ENCODE assay signal across 26 cellular contexts in genomic region chr13:113166681-113167080, GRCh38. TPM values are rescaled to one million over a fixed set of nuclear protein-coding genes. Genes with fewer than 3 reads are reported as not detected.
"Had no signal": no experiment of that assay in that cellular context is flagged by ENCODE, and none has a peak within 500 bp of the region (broad histone marks: within the 10 kb centered on the region; RNA-seq: fewer than 3 reads in every experiment).

No MANE protein-coding gene starts in this region.

- H3K27ac ChIP-seq: coronary artery, epithelial cell of prostate, esophagus muscularis mucosa, gastrocnemius medialis, heart right ventricle, left ventricle myocardium inferior, lower lobe of right lung, neutrophil, spleen, uterus had no signal

- ATAC-seq: gastrocnemius medialis; heart right ventricle; lower lobe of right lung; naive thymus-derived CD4-positive, alpha-beta T cell; sciatic nerve had no signal

- H3K4me3 Mint-ChIP-seq: memory B cell; naive thymus-derived CD4-positive, alpha-beta T cell; type B pancreatic cell had no signal

- H3K27ac Mint-ChIP-seq: memory B cell, type B pancreatic cell had no signal

- H3K27me3 Mint-ChIP-seq: naive thymus-derived CD4-positive, alpha-beta T cell had no signal

- H3K4me1 Mint-ChIP-seq: memory B cell had no signal

- H3K4me1 ChIP-seq: gastrocnemius medialis, lower lobe of right lung, uterus had no signal

- H3K27me3 ChIP-seq: uterus had no signal

- H3K36me3 ChIP-seq: uterus had no signal

- DNase-seq: effector CD8-positive, alpha-beta T cell; gastrocnemius medialis; heart right ventricle; hypothalamus; left ventricle myocardium inferior; lower lobe of right lung; midbrain; naive thymus-derived CD4-positive, alpha-beta T cell; spleen; stimulated activated CD4-positive, alpha-beta T cell treated with anti-CD3 and anti-CD28 coated beads, Interleukin-1b, Interleukin-23, amount 100 ng/mL, for 48 hours; stimulated activated naive CD4-positive, alpha-beta T cell treated with Interleukin-2 at 50 U/mL for 16 hours; uterus had no signal

- H3K9me3 Mint-ChIP-seq: type B pancreatic cell had no signal

- H3K9me3 ChIP-seq: esophagus muscularis mucosa, gastrocnemius medialis, lower lobe of right lung, neutrophil, uterus had no signal

- H3K4me3 ChIP-seq: coronary artery, esophagus muscularis mucosa, gastrocnemius medialis, heart right ventricle, left ventricle myocardium inferior, lower lobe of right lung, spleen, uterus had no signal

RNA-seq across cellular contexts. Expression of gene PROZ, which starts 8.2 kb away (rescaled TPM):
- total RNA-seq: chondrocyte, dermis microvascular lymphatic vessel endothelial cell, esophagus muscularis mucosa, gastrocnemius medialis, left ventricle myocardium inferior, lower lobe of right lung, osteocyte, pulmonary artery endothelial cell, sciatic nerve, skeletal muscle tissue, spleen, uterus had no signal
- polyA plus RNA-seq: keratinocyte; naive thymus-derived CD4-positive, alpha-beta T cell; neural cell had no signal

RNA-seq across cellular contexts. Expression of gene F10, which starts 44.1 kb away (rescaled TPM):
- total RNA-seq: dermis microvascular lymphatic vessel endothelial cell; naive thymus-derived CD4-positive, alpha-beta T cell had no signal
- polyA plus RNA-seq: keratinocyte; naive thymus-derived CD4-positive, alpha-beta T cell; neural cell had no signal
